Comparison of ENCODE assay signal across 23 cellular contexts in the genomic region with DNA sequence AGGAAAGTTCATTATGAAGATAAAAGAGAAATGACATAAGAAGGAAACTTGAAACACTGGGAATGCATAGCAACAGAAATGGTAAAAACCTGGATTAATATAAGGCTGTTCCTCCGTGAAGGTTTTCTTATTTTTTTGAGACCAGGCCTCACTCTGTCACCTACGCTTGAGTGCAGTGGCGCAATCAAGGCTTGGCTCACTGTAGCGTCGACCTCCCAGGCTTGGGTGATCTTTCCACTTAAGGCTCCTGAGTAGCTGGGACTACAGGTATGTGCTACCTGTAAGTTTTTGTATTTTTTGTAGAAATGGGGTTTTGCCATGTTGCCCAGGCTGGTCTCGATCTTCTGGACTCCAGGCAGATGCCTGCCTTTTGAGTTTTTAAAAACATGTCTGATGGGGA.
"Had no signal": no experiment of that assay in that cellular context is flagged by ENCODE, and none has a peak within 500 bp of the region (broad histone marks: within the 10 kb centered on the region; RNA-seq: fewer than 3 reads in every experiment).

No MANE protein-coding gene starts in this region.

- H3K4me3 ChIP-seq: coronary artery, dorsolateral prefrontal cortex, esophagus muscularis mucosa, gastroesophageal sphincter, heart left ventricle, hepatocyte, lung had no signal

- H3K27me3 Mint-ChIP-seq: memory B cell had no signal

- H3K9me3 ChIP-seq: esophagus muscularis mucosa, gastroesophageal sphincter had no signal

- H3K9me3 Mint-ChIP-seq: immature natural killer cell had no signal

- H3K27ac Mint-ChIP-seq: immature natural killer cell, memory B cell had no signal

- H3K4me1 Mint-ChIP-seq: immature natural killer cell, memory B cell had no signal

- ATAC-seq: foreskin keratinocyte, gastroesophageal sphincter, heart left ventricle, left colon, left lobe of liver, left ventricle myocardium superior had no signal

- H3K4me1 ChIP-seq: foreskin keratinocyte had no signal

- H3K27me3 ChIP-seq: dorsolateral prefrontal cortex, esophagus muscularis mucosa, foreskin keratinocyte, gastroesophageal sphincter, heart left ventricle, hepatocyte had no signal

- DNase-seq: dermis blood vessel endothelial cell; dorsolateral prefrontal cortex; effector CD4-positive, alpha-beta T cell; effector memory CD4-positive, alpha-beta T cell; foreskin keratinocyte; heart left ventricle; hypothalamus; immature natural killer cell; islet precursor cell; kidney; kidney glomerular epithelial cell; left colon; left ventricle myocardium superior; mammary epithelial cell; mesendoderm; midbrain had no signal

- H3K27ac ChIP-seq: coronary artery, dorsolateral prefrontal cortex, esophagus muscularis mucosa, foreskin keratinocyte, gastroesophageal sphincter, heart left ventricle, hepatocyte had no signal

- H3K4me3 Mint-ChIP-seq: immature natural killer cell, memory B cell had no signal
